Comparison of ENCODE assay signal across 15 cellular contexts in genomic region chr22:44571566-44572413, GRCh38.
"Had no signal": no experiment of that assay in that cellular context is flagged by ENCODE, and none has a peak within 500 bp of the region (broad histone marks: within the 10 kb centered on the region; RNA-seq: fewer than 3 reads in every experiment).

No MANE protein-coding gene starts in this region.

- H3K4me3 ChIP-seq: cardiac muscle cell, left ventricle myocardium inferior, skin epidermis, thyroid gland had no signal

- H3K27ac ChIP-seq: cardiac muscle cell, left ventricle myocardium inferior, parathyroid adenoma, skin epidermis, thyroid gland, VCaP had no signal

- H3K27me3 ChIP-seq: cardiac muscle cell, thyroid gland had no signal

- H3K4me1 ChIP-seq: parathyroid adenoma, thyroid gland had no signal

- DNase-seq: activated CD4-positive, alpha-beta memory T cell treated with anti-CD3 and anti-CD28 coated beads, Interleukin-2, amount 10 ng/mL, durations not matched to agents 7 days and 5 days; activated gamma-delta T cell; aorta; foreskin melanocyte; left ventricle myocardium inferior; mesendoderm; nephron progenitor cell; stimulated activated CD4-positive, alpha-beta T cell treated with anti-CD3 and anti-CD28 coated beads, Interleukin-4, amount 100 ng/mL, for 4 hours; stimulated activated naive CD8-positive, alpha-beta T cell treated with anti-CD3 and anti-CD28 coated beads, Interleukin-15, amount 100 ng/mL, for 72 hours; T-helper 9 cell; thyroid gland had no signal

- H3K36me3 ChIP-seq: cardiac muscle cell, left ventricle myocardium inferior, thyroid gland had no signal

- H3K9me3 ChIP-seq: thyroid gland had no signal

- ATAC-seq: stimulated activated naive CD8-positive, alpha-beta T cell treated with anti-CD3 and anti-CD28 coated beads, Interleukin-15, amount 100 ng/mL, for 72 hours had no signal
